ENCODE assay signal across 29 cellular contexts in the genomic region with DNA sequence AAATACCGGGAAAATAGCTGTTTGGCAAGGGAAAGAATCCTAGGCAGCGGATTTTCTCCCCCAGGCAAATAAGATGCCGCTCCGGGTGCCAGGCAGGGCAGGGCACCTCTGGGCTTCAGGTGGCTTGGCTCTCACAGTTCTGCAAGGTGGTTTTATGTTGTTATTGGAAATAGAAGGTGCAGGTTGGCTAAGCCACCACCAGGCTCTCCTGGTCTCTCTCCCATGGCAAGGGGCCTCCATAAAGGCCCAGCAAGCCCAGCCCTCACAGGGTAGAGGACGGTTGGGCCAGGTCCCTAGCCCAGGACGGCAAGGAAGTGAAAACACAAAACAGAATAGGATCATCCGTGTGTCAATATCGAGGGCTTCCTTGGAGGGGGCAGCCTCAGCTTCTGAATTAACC. TPM values are rescaled to one million over a fixed set of nuclear protein-coding genes. Genes with fewer than 3 reads are reported as not detected.
"Had no signal": no experiment of that assay in that cellular context is flagged by ENCODE, and none has a peak within 500 bp of the region (broad histone marks: within the 10 kb centered on the region; RNA-seq: fewer than 3 reads in every experiment).

No MANE protein-coding gene starts in this region.

- H3K4me2 ChIP-seq: hepatocyte had no signal

- H3K36me3 ChIP-seq: colonic mucosa, gastrocnemius medialis, left ventricle myocardium inferior, neutrophil had no signal

- H3K4me3 ChIP-seq: colonic mucosa, gastrocnemius medialis, hepatocyte, left ventricle myocardium inferior, psoas muscle, spleen, tibial artery, upper lobe of right lung had no signal

- H3K4me3 Mint-ChIP-seq: naive thymus-derived CD4-positive, alpha-beta T cell; nephron progenitor cell; stimulated activated memory B cell treated with anti-CD40 and anti-IgM and Interleukin-4, amounts not matched to agents 10 μg/mL and 1 μg/mL and 100 μg/mL, for 72 hours; stimulated activated naive CD8-positive, alpha-beta T cell treated with anti-CD3 and anti-CD28 coated beads, Interleukin-15, Interleukin-2, amounts not matched to agents 100 ng/mL and 50 ng/mL, for 24 hours had no signal

- H3K9me3 ChIP-seq: colonic mucosa, gastrocnemius medialis, left ventricle myocardium inferior, neutrophil, psoas muscle, spleen, tibial artery, upper lobe of right lung had no signal

- H2AFZ ChIP-seq: hepatocyte had no signal

- H3K27me3 Mint-ChIP-seq: naive thymus-derived CD4-positive, alpha-beta T cell; stimulated activated memory B cell treated with anti-CD40 and anti-IgM and Interleukin-4, amounts not matched to agents 10 μg/mL and 1 μg/mL and 100 μg/mL, for 72 hours; stimulated activated naive CD8-positive, alpha-beta T cell treated with anti-CD3 and anti-CD28 coated beads, Interleukin-15, Interleukin-2, amounts not matched to agents 100 ng/mL and 50 ng/mL, for 24 hours had no signal

- H3K4me1 ChIP-seq: colonic mucosa, tibial artery, upper lobe of right lung had no signal

- H3K27ac ChIP-seq: colonic mucosa, gastrocnemius medialis, hepatocyte, left ventricle myocardium inferior, neutrophil, psoas muscle, spleen, tibial artery, upper lobe of right lung had no signal

- H3K4me1 Mint-ChIP-seq: stimulated activated memory B cell treated with anti-CD40 and anti-IgM and Interleukin-4, amounts not matched to agents 10 μg/mL and 1 μg/mL and 100 μg/mL, for 72 hours had no signal

- H3K9me3 Mint-ChIP-seq: naive thymus-derived CD4-positive, alpha-beta T cell; stimulated activated memory B cell treated with anti-CD40 and anti-IgM and Interleukin-4, amounts not matched to agents 10 μg/mL and 1 μg/mL and 100 μg/mL, for 72 hours; stimulated activated naive CD8-positive, alpha-beta T cell treated with anti-CD3 and anti-CD28 coated beads, Interleukin-15, Interleukin-2, amounts not matched to agents 100 ng/mL and 50 ng/mL, for 24 hours had no signal

- ATAC-seq: esophagus mucosa; gastrocnemius medialis; left cardiac atrium; naive thymus-derived CD4-positive, alpha-beta T cell; psoas muscle; sciatic nerve; stimulated activated memory B cell treated with anti-CD40 and anti-IgM and Interleukin-4, amounts not matched to agents 10 μg/mL and 1 μg/mL and 100 μg/mL, for 72 hours; upper lobe of right lung had no signal

- H3K27me3 ChIP-seq: colonic mucosa, gastrocnemius medialis, hepatocyte, neutrophil, spleen, tibial artery, upper lobe of right lung had no signal

- DNase-seq: colonic mucosa; dermis blood vessel endothelial cell; gastrocnemius medialis; kidney; left cardiac atrium; left ventricle myocardium inferior; mesendoderm; naive thymus-derived CD4-positive, alpha-beta T cell; nephron progenitor cell; psoas muscle; retina; spleen; stimulated activated CD4-positive, alpha-beta T cell treated with anti-CD3 and anti-CD28 coated beads, Interleukin-15, amount 100 ng/mL, for 24 hours; stimulated activated CD4-positive, alpha-beta T cell treated with anti-CD3 and anti-CD28 coated beads, Interleukin-1b, Interleukin-23, amount 100 ng/mL, for 48 hours; stimulated activated CD4-positive, alpha-beta T cell treated with anti-CD3 and anti-CD28 coated beads, Interleukin-4, amount 100 ng/mL, for 24 hours; tibial artery; upper lobe of right lung had no signal

- H3K79me2 ChIP-seq: hepatocyte had no signal

- H3K27ac Mint-ChIP-seq: naive thymus-derived CD4-positive, alpha-beta T cell; stimulated activated memory B cell treated with anti-CD40 and anti-IgM and Interleukin-4, amounts not matched to agents 10 μg/mL and 1 μg/mL and 100 μg/mL, for 72 hours; stimulated activated naive CD8-positive, alpha-beta T cell treated with anti-CD3 and anti-CD28 coated beads, Interleukin-15, Interleukin-2, amounts not matched to agents 100 ng/mL and 50 ng/mL, for 24 hours had no signal

RNA-seq across cellular contexts. Expression of gene GPR153, which starts 37.6 kb away (rescaled TPM):
- polyA plus RNA-seq: naive thymus-derived CD4-positive, alpha-beta T cell had no signal

RNA-seq across cellular contexts. Expression of gene HES3, which starts 54.6 kb away (rescaled TPM):
- total RNA-seq: cerebellum; colonic mucosa; dermis blood vessel endothelial cell; esophagus mucosa; fibroblast of villous mesenchyme; gastrocnemius medialis; hepatocyte; kidney; left cardiac atrium; left ventricle myocardium inferior; lung microvascular endothelial cell; naive thymus-derived CD4-positive, alpha-beta T cell; osteoblast; psoas muscle; sciatic nerve; skeletal muscle tissue; spleen; temporal lobe; upper lobe of right lung had no signal
- polyA plus RNA-seq: hepatocyte; naive thymus-derived CD4-positive, alpha-beta T cell; psoas muscle; spleen had no signal
